In the genomic region with DNA sequence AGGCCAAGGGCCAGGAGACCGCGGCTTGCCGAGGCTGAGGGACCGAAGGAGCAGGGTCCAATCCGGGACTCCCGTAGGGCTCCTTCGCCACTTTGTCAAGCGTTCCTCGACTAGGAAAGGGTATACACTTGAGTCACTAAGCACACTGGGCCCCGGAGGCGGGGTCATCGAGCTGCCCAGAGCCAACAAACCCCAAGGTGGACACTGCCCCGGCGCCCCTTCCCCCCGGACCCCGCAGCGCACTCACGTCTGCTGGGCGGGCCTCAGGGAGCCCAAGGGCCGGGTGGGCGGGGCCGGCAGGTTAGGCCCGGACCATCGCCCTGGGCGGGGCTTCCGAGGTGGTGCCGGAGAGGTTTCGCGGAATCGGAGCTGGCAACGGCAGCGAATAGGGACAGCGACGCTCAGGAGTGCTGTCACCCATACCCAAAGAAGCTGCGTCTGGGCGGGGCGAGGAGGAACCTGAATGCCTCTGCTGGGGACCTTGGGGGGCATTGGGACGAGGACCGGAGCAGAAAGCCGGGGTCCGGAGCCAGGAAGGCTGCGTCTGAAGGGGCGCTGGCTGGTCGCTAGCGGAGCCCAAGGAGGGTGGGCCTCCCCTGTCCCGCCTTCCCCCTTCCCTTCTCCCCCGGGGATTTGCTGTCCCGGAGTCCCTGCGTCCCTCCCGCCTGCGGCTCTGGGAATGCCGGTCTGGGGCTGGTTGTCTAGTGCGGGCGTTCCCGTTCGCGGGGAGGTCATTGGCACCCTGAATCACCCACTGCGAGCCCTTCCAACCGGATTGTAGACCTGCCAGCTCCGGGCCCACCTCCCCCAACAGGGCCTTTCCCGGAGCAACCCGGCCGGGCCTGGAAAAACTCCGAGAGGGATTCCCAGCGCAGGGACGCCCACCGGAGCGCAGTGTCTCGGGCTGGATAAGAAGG, we compare ENCODE assay signal across 8 cellular contexts.
DNase-seq lines count a peak whose midpoint lies in the region; ATAC-seq, FAIRE-seq and TF ChIP-seq lines count a peak whose summit lies in the region.

No MANE protein-coding gene starts in this region.

- CTCF ChIA-PET in activated naive CD4-positive, alpha-beta T cell treated with anti-CD3 and anti-CD28 coated beads for 36 hours (lab: Charles Lee) = interaction anchor here (0.6 to 1.2 kb wide), 2 partner anchors 182 to 260 kb away, joined by 3 to 4 read pairs; no protein-coding TSS in a partner anchor

- 2% methylated on average over 47 of the region's 69 CpGs for WGBS in smooth muscle cell (ENCODE audit: low lambda C conversion rate)

- H3K9me3 ChIP-seq in OCI-LY1 (ENCODE audit: low read length) (no peaks in the 10 kb centered on the region), smooth muscle cell (replicated peaks; ENCODE audit: low read depth) (no peaks in the 10 kb centered on the region)

- peaks cover 9% of the 10 kb centered on the region for H3K27me3 Mint-ChIP-seq in activated naive CD4-positive, alpha-beta T cell treated with anti-CD3 and anti-CD28 coated beads for 36 hours (ENCODE audit: low read depth)

- no peak overlapping the region for H3K9ac ChIP-seq in OCI-LY1 (ENCODE audit: low read length)
- peak overlapping the region; percentile 35 for H3K9ac ChIP-seq in smooth muscle cell (ENCODE audit: low read depth)

- H2AFZ ChIP-seq in OCI-LY1 (ENCODE audit: low read length) = no peak overlapping the region
- no peak overlapping the region for H2AFZ ChIP-seq in smooth muscle cell (ENCODE audit: low read depth)

- H3K27ac Mint-ChIP-seq in activated naive CD4-positive, alpha-beta T cell treated with anti-CD3 and anti-CD28 coated beads for 36 hours = no peak overlapping the region

- H4K20me1 ChIP-seq in OCI-LY1 (ENCODE audit: insufficient read depth, low read length) (no peaks in the 10 kb centered on the region), smooth muscle cell (ENCODE audit: low read depth) (peaks cover 11% of the 10 kb centered on the region)

- no peaks in the 10 kb centered on the region for H3K9me2 ChIP-seq in OCI-LY1 (ENCODE audit: low read depth, low read length)

- no peaks in the 10 kb centered on the region for H3K36me3 Mint-ChIP-seq in activated naive CD4-positive, alpha-beta T cell treated with anti-CD3 and anti-CD28 coated beads for 36 hours (ENCODE audit: low read depth)

- intact Hi-C loops in activated naive CD4-positive, alpha-beta T cell treated with anti-CD3 and anti-CD28 coated beads for 36 hours (cut with micrococcal nuclease) = loop anchor here (5.0 kb wide), 1 partner anchor 342 kb away; no protein-coding TSS in a partner anchor
- intact Hi-C loops in left ventricle myocardium superior (cut with micrococcal nuclease) = no loop called here

- H3K4me1 Mint-ChIP-seq in activated naive CD4-positive, alpha-beta T cell treated with anti-CD3 and anti-CD28 coated beads for 36 hours (ENCODE audit: low read depth) = peaks cover 41% of the 10 kb centered on the region

- DNase-seq in GM12892 (ENCODE audit: insufficient read length) (peak; percentile 72), left ventricle myocardium superior (peak; percentile 62), smooth muscle cell (lab: John Stamatoyannopoulos, UW; ENCODE audit: unreplicated experiment) (no peak)
- peak; percentile 84 for DNase-seq in activated naive CD4-positive, alpha-beta T cell treated with anti-CD3 and anti-CD28 coated beads for 36 hours

- H3F3A ChIP-seq in OCI-LY1 (ENCODE audit: insufficient read depth, low read length) (peaks cover 8% of the 10 kb centered on the region; the same call in 1 of the 2 replicates), smooth muscle cell (ENCODE audit: low read depth) (no peaks in the 10 kb centered on the region)

- no peak for TF ChIP-seq POLR2A in GM12892 (IDR thresholded peaks at IDR 0.05; ENCODE audit: low read depth, low read length)

- H3K4me1 ChIP-seq in OCI-LY1 (ENCODE audit: insufficient read depth, low read length, severe bottlenecking) (peaks cover 48% of the 10 kb centered on the region), smooth muscle cell (ENCODE audit: low read depth) (peaks cover 49% of the 10 kb centered on the region)

- no peak overlapping the region for H3K27ac ChIP-seq in OCI-LY1 (ENCODE audit: low read depth, low read length, poor library complexity, severe bottlenecking)
- H3K27ac ChIP-seq in smooth muscle cell (ENCODE audit: low read depth) = peak overlapping the region; percentile 28

- FAIRE-seq in GM12892 (lab: Jason Lieb, UNC) = peak; percentile 17

- TF ChIP-seq CTCF in OCI-LY1 (IDR thresholded peaks at IDR 0.05; ENCODE audit: low read length) = no peak
- TF ChIP-seq CTCF in smooth muscle cell (IDR thresholded peaks at IDR 0.05; ENCODE audit: borderline replicate concordance, insufficient read depth, poor library complexity, severe bottlenecking) = no peak

- H3K79me2 ChIP-seq in OCI-LY1 (ENCODE audit: insufficient read depth, low read length) (no peaks in the 10 kb centered on the region), smooth muscle cell (ENCODE audit: low read depth) (no peaks in the 10 kb centered on the region)

- H3K27me3 ChIP-seq in OCI-LY1 (ENCODE audit: insufficient read depth, low read length) (peaks cover 6% of the 10 kb centered on the region; the same call in 1 of the 2 replicates), smooth muscle cell (ENCODE audit: low read depth) (peaks cover 46% of the 10 kb centered on the region)

- ATAC-seq in left ventricle myocardium superior (peak; percentile 10), HG03432 (IDR thresholded peaks at IDR 0.05; ENCODE audit: unreplicated experiment) (no peak), HG02885 (IDR thresholded peaks at IDR 0.05; ENCODE audit: poor library complexity, unreplicated experiment) (no peak), HG03108 (IDR thresholded peaks at IDR 0.05; ENCODE audit: unreplicated experiment) (no peak)

- H3K4me3 Mint-ChIP-seq in activated naive CD4-positive, alpha-beta T cell treated with anti-CD3 and anti-CD28 coated beads for 36 hours = peak overlapping the region; percentile 70

- H3K4me3 ChIP-seq in OCI-LY1 (ENCODE audit: low read depth, low read length, poor library complexity, severe bottlenecking) = peak overlapping the region; percentile 40
- H3K4me3 ChIP-seq in smooth muscle cell = peak overlapping the region; percentile 54

- no peaks in the 10 kb centered on the region for H3K9me3 Mint-ChIP-seq in activated naive CD4-positive, alpha-beta T cell treated with anti-CD3 and anti-CD28 coated beads for 36 hours

- H3K4me2 ChIP-seq in OCI-LY1 (ENCODE audit: low read length) (peak overlapping the region; percentile 66), smooth muscle cell (peak overlapping the region; percentile 97)

- H3K36me3 ChIP-seq in OCI-LY1 (ENCODE audit: insufficient read depth, low read length) (peaks cover 5% of the 10 kb centered on the region; the same call in 1 of the 2 replicates), smooth muscle cell (ENCODE audit: low read depth) (no peaks in the 10 kb centered on the region)
